9 cellular contexts compared by ENCODE assay signal in genomic region chr1:42684139-42684538, GRCh38. TPM values are rescaled to one million over a fixed set of nuclear protein-coding genes. Genes with fewer than 3 reads are reported as not detected.
DNase-seq lines count a peak whose midpoint lies in the region; ATAC-seq, FAIRE-seq and TF ChIP-seq lines count a peak whose summit lies in the region.
"Had no signal": no experiment of that assay in that cellular context is flagged by ENCODE, and none has a peak within 500 bp of the region (broad histone marks: within the 10 kb centered on the region; RNA-seq: fewer than 3 reads in every experiment).

No MANE protein-coding gene starts in this region.

- no peak for TF ChIP-seq EP300 in transverse colon (IDR thresholded peaks at IDR 0.05; ENCODE audit: low read depth)

- DNase-seq in D341Med (ENCODE audit: low spot score) (peak; percentile 50), LNCaP clone FGC (ENCODE audit: low read depth) (no peak), keratinocyte (ENCODE audit: low read depth, low spot score) (no peak), transverse colon (no peak), AG08395 (ENCODE audit: low spot score) (no peak), NCI-H1417 treated with DMSO at 0.1 percent for 48 hours (lab: John Stamatoyannopoulos, UW) (no peak)
- peak; percentile 23 for DNase-seq in activated naive CD4-positive, alpha-beta T cell treated with anti-CD3 and anti-CD28 coated beads, Interleukin-2, amount 10 ng/mL, durations not matched to agents 7 days and 5 days

- in situ Hi-C loops in transverse colon (cut with MboI; ENCODE audit: low pct_ligation_motif_present in 1 of 4, low pct_unique_long_range_greater_than_20kb in 1 of 4, low sequenced_read_pairs in 3 of 4), result no loop called here

- H2AFZ ChIP-seq in keratinocyte (ENCODE audit: control insufficient read depth, low read length), result no peak overlapping the region

- H3K9ac ChIP-seq in keratinocyte (ENCODE audit: control insufficient read depth, extremely low read depth, insufficient read depth, low read length), result peak overlapping the region; percentile 72

- H3K79me2 ChIP-seq in keratinocyte (ENCODE audit: control insufficient read depth, insufficient read depth, low read length), result peaks cover 78% of the 10 kb centered on the region

- TF ChIP-seq CTCF in LNCaP clone FGC (IDR thresholded peaks at IDR 0.05; ENCODE audit: control insufficient read depth, extremely low read depth, insufficient read depth) (no peak), keratinocyte (optimal IDR thresholded peaks at IDR 0.05 in 1 of 3, IDR thresholded peaks at IDR 0.05 in 1 of 3, conservative IDR thresholded peaks at IDR 0.05 in 1 of 3; ENCODE audit: extremely low read depth in 1 of 3, insufficient read depth in 2 of 3, low read length in 3 of 3) (no peak), transverse colon (IDR thresholded peaks at IDR 0.05) (no peak)

- H3K9me3 Mint-ChIP-seq in activated naive CD4-positive, alpha-beta T cell treated with anti-CD3 and anti-CD28 coated beads, Interleukin-2, amount 10 ng/mL, durations not matched to agents 7 days and 5 days, result no peaks in the 10 kb centered on the region

- peak overlapping the region; percentile 99 for H3K4me2 ChIP-seq in keratinocyte (ENCODE audit: control insufficient read depth, extremely low read depth, insufficient read depth, low read depth, low read length)

- peak overlapping the region; percentile 95 for H3K4me3 Mint-ChIP-seq in activated naive CD4-positive, alpha-beta T cell treated with anti-CD3 and anti-CD28 coated beads, Interleukin-2, amount 10 ng/mL, durations not matched to agents 7 days and 5 days

- no peak for TF ChIP-seq POLR2A in transverse colon (IDR thresholded peaks at IDR 0.05)

- H3K9me3 ChIP-seq in keratinocyte (ENCODE audit: control insufficient read depth, low read depth, low read length) (no peaks in the 10 kb centered on the region), transverse colon (no peaks in the 10 kb centered on the region)

- H3K27ac Mint-ChIP-seq in activated naive CD4-positive, alpha-beta T cell treated with anti-CD3 and anti-CD28 coated beads, Interleukin-2, amount 10 ng/mL, durations not matched to agents 7 days and 5 days, result peak overlapping the region; percentile 53

- intact Hi-C loops in transverse colon (cut with DNase I; ENCODE audit: low total_unique reads), result no loop called here

- peaks cover 3% of the 10 kb centered on the region for H3K27me3 Mint-ChIP-seq in activated naive CD4-positive, alpha-beta T cell treated with anti-CD3 and anti-CD28 coated beads, Interleukin-2, amount 10 ng/mL, durations not matched to agents 7 days and 5 days

- peaks cover 45% of the 10 kb centered on the region for H4K20me1 ChIP-seq in keratinocyte (ENCODE audit: control insufficient read depth, extremely low read depth, insufficient read depth, low read length)

- H3K27me3 ChIP-seq in keratinocyte (ENCODE audit: control insufficient read depth, extremely low read depth, insufficient read depth, low read length), result no peaks in the 10 kb centered on the region
- H3K27me3 ChIP-seq in transverse colon, result no peaks in the 10 kb centered on the region

- dilution Hi-C loops in keratinocyte (cut with MboI; ENCODE audit: extremely low pct_ligation_motif_present, low sequenced_read_pairs), result no loop called here

- H3K36me3 ChIP-seq in keratinocyte (ENCODE audit: control insufficient read depth in 2 of 2, extremely low read depth in 1 of 2, insufficient read depth in 2 of 2, low read length in 2 of 2) (peaks cover 0 to 26% of the 10 kb centered on the region in 2 experiments), transverse colon (no peaks in the 10 kb centered on the region)

- H3K36me3 Mint-ChIP-seq in activated naive CD4-positive, alpha-beta T cell treated with anti-CD3 and anti-CD28 coated beads, Interleukin-2, amount 10 ng/mL, durations not matched to agents 7 days and 5 days, result peaks cover 39% of the 10 kb centered on the region

- FAIRE-seq in keratinocyte (lab: Jason Lieb, UNC), result no peak

- CTCF ChIA-PET in activated naive CD4-positive, alpha-beta T cell treated with anti-CD3 and anti-CD28 coated beads, Interleukin-2, amount 10 ng/mL, durations not matched to agents 7 days and 5 days (lab: Charles Lee), result no interaction called here

- ATAC-seq in HG02678 (IDR thresholded peaks at IDR 0.05; ENCODE audit: unreplicated experiment), result no peak

- 20% methylated on average over 5 of the region's 5 CpGs; no CpG with 5 or more reads in 1 of the 2 donors for WGBS in transverse colon (ENCODE audit: low coverage in 1 of 2), 2 donors

- H3K27ac ChIP-seq in keratinocyte (ENCODE audit: control insufficient read depth, insufficient read depth, low read length) (peak overlapping the region; percentile 50), transverse colon (peak overlapping the region in 3 of 4 donors; percentile 96 to 98 (median 97))

- H3K4me1 ChIP-seq in keratinocyte (ENCODE audit: control insufficient read depth, extremely low read depth, insufficient read depth, low read length), result peaks cover 62% of the 10 kb centered on the region
- peaks cover 55 to 69% (median 65%) of the 10 kb centered on the region in 4 donors for H3K4me1 ChIP-seq in transverse colon

- peaks cover 74% of the 10 kb centered on the region for H3K4me1 Mint-ChIP-seq in activated naive CD4-positive, alpha-beta T cell treated with anti-CD3 and anti-CD28 coated beads, Interleukin-2, amount 10 ng/mL, durations not matched to agents 7 days and 5 days

- peak overlapping the region; percentile 71 for H3K4me3 ChIP-seq in LNCaP clone FGC (ENCODE audit: low read depth, low read length)
- H3K4me3 ChIP-seq in keratinocyte (ENCODE audit: control insufficient read depth in 2 of 3, extremely low read depth in 1 of 3, insufficient read depth in 2 of 3, low read depth in 1 of 3, low read length in 3 of 3), result peak overlapping the region; percentile 72 to 83 (median 74)
- peak overlapping the region; percentile 0 to 96 (median 89) for H3K4me3 ChIP-seq in transverse colon

- H3K9me1 ChIP-seq in keratinocyte (ENCODE audit: control insufficient read depth, extremely low read depth, insufficient read depth, low read length), result peaks cover 4% of the 10 kb centered on the region

RNA-seq across cellular contexts. Expression of gene YBX1, which starts 1.9 kb away (rescaled TPM):
- 630 to 1,162 TPM (median 1,066 TPM) in 3 replicates for polyA plus RNA-seq in keratinocyte
- polyA plus RNA-seq in keratinocyte (2011; ENCODE audit: low read depth), result 243 TPM
- polyA plus RNA-seq in keratinocyte (2011; cell fraction: cytosol; rRNA removed), result 1,344 and 1,449 TPM in 2 replicates
- 186 and 230 TPM in 2 replicates for polyA plus RNA-seq in keratinocyte (2011; cell fraction: nucleus; rRNA removed)
- 463 and 1,137 TPM in 2 replicates for polyA plus RNA-seq in keratinocyte (2012; ENCODE audit: low replicate concordance)
- 244 to 426 TPM (median 260 TPM) in 3 replicates for polyA minus RNA-seq in keratinocyte
- polyA minus RNA-seq in keratinocyte (2011; cell fraction: cytosol; rRNA and poly(A)+ RNA removed), result 513 TPM
- polyA minus RNA-seq in keratinocyte (2011; cell fraction: nucleus; rRNA and poly(A)+ RNA removed), result 37.6 and 63.8 TPM in 2 replicates
- 100 to 1,000 TPM; 288 to 403 (median 380) TPM for total RNA-seq in transverse colon

RNA-seq across cellular contexts. Expression of gene PPIH, which starts 25.9 kb away (rescaled TPM):
- 54.0 to 94.1 TPM (median 63.4 TPM) in 3 replicates for polyA plus RNA-seq in keratinocyte
- polyA plus RNA-seq in keratinocyte (2011; ENCODE audit: low read depth), result 6.2 TPM
- polyA plus RNA-seq in keratinocyte (2011; cell fraction: cytosol; rRNA removed), result 54.0 and 56.0 TPM in 2 replicates
- 33.4 and 47.3 TPM in 2 replicates for polyA plus RNA-seq in keratinocyte (2011; cell fraction: nucleus; rRNA removed)
- 26.0 and 50.4 TPM in 2 replicates for polyA plus RNA-seq in keratinocyte (2012; ENCODE audit: low replicate concordance)
- 4.8 to 38.9 TPM (median 17.7 TPM) in 3 replicates for polyA minus RNA-seq in keratinocyte
- polyA minus RNA-seq in keratinocyte (2011; cell fraction: cytosol; rRNA and poly(A)+ RNA removed), result 29.0 TPM
- polyA minus RNA-seq in keratinocyte (2011; cell fraction: nucleus; rRNA and poly(A)+ RNA removed), result 5.9 and 14.8 TPM in 2 replicates
- 10 to 100 TPM in 3 of 4 donors, not detected in 1; 16.9 to 26.5 (median 24.6) TPM for total RNA-seq in transverse colon

RNA-seq across cellular contexts. Expression of gene CLDN19, which starts 55.9 kb away (rescaled TPM):
- polyA plus RNA-seq in keratinocyte, result 0.06 TPM in 1 of 3 replicates, not detected in the others
- polyA plus RNA-seq in keratinocyte (2011; ENCODE audit: low read depth), result not detected
- polyA plus RNA-seq in keratinocyte (2011; cell fraction: cytosol; rRNA removed), result not detected in 2 replicates
- not detected in 2 replicates for polyA plus RNA-seq in keratinocyte (2011; cell fraction: nucleus; rRNA removed)
- not detected in 2 replicates for polyA plus RNA-seq in keratinocyte (2012; ENCODE audit: low replicate concordance)
- 0.07 TPM in 1 of 3 replicates, not detected in the others for polyA minus RNA-seq in keratinocyte
- polyA minus RNA-seq in keratinocyte (2011; cell fraction: cytosol; rRNA and poly(A)+ RNA removed), result not detected
- polyA minus RNA-seq in keratinocyte (2011; cell fraction: nucleus; rRNA and poly(A)+ RNA removed), result 0.16 TPM in 1 of 2 replicates, not detected in the other
- total RNA-seq in transverse colon, result under 1 TPM in 1 of 4 donors, not detected in 3; 0.27 TPM
- total RNA-seq: NCI-H460 had no signal

Comparison
In these comparisons a context has a peak if more than half of its experiments do, and no peak if none do; other contexts are left out.
1. DNase-seq: peak in D341Med (single experiment) and activated naive CD4-positive, alpha-beta T cell treated with anti-CD3 and anti-CD28 coated beads, Interleukin-2, amount 10 ng/mL, durations not matched to agents 7 days and 5 days (single experiment); none in LNCaP clone FGC (single experiment), keratinocyte (single experiment), transverse colon (single experiment), AG08395 (single experiment) and NCI-H1417 treated with DMSO at 0.1 percent for 48 hours (single experiment).
2. Peak in every context shown above with its lines, with median percentiles within 50 percentile points of each other: H3K4me3 ChIP-seq.